In the genomic region with DNA sequence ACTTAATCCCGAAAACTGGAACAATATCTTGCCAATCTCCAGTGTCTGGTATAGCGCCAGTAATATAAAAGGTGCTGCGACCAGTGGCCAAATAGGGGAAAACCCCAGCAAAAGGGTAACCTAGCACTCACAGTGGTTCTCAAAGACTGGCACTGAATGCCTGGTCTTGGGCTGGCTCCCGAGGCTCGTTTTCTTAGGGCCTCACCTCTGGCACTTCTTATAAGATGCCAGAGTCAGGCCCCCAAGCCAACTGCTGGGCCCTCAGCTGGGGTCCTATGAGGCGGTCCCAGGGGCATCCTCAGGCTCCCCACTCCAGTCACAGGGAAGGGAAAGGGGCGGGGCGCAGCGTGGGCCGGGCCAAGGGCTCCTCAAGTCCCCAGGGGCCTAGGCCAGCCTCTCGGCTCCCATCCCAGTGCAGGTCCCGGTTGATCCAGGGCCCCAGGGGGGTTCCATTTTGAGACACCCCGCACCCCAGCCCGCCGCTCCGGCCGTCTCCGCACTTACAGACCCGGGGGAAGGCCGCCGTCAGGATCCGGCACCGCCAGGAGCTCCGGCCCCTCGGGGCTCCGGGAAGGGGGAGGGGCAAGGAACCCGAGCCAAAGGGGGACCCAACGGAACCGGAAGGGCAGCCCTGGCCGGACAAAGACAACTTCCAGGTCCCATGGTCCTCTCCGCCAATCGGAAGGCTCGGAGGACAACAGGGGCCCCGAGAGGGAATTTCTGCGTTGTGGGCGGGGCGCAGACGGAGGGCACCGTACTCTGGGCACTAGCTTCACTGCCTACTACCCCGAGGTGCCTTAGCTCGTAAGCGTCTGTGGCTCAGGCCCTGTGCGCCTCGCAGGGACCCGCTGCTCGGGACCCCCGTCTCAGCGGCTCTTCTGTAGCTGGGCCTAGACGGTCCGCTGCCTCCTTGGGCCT, we compare ENCODE assay signal across 8 cellular contexts. TPM values are rescaled to one million over a fixed set of nuclear protein-coding genes. Genes with fewer than 3 reads are reported as not detected.
DNase-seq lines count a peak whose midpoint lies in the region; ATAC-seq and TF ChIP-seq lines count a peak whose summit lies in the region.

A gene with protein sequence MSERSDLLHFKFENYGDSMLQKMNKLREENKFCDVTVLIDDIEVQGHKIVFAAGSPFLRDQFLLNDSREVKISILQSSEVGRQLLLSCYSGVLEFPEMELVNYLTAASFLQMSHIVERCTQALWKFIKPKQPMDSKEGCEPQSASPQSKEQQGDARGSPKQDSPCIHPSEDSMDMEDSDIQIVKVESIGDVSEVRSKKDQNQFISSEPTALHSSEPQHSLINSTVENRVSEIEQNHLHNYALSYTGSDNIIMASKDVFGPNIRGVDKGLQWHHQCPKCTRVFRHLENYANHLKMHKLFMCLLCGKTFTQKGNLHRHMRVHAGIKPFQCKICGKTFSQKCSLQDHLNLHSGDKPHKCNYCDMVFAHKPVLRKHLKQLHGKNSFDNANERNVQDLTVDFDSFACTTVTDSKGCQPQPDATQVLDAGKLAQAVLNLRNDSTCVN (minus strand): TSS at position 580 of the 918 bp plus-strand sequence. CDS start 11,578 bp downstream, outside the sequence.

- in situ Hi-C loops in transverse colon (cut with MboI; ENCODE audit: low pct_ligation_motif_present in 1 of 4, low pct_unique_long_range_greater_than_20kb in 1 of 4, low sequenced_read_pairs in 3 of 4): no loop called here

- TF ChIP-seq EP300 in transverse colon (IDR thresholded peaks at IDR 0.05; ENCODE audit: low read depth): no peak

- H3K27ac Mint-ChIP-seq in activated naive CD8-positive, alpha-beta T cell treated with anti-CD3 and anti-CD28 coated beads for 36 hours: peak within 1 kb of the TSS; percentile 87

- peak within 1 kb of the TSS; percentile 96 for H3K27ac ChIP-seq in cardiac muscle cell
- peak within 1 kb of the TSS; percentile 46 for H3K27ac ChIP-seq in trophoblast cell (ENCODE audit: low read depth, low read length)
- peak within 1 kb of the TSS; percentile 87 to 92 (median 90) for H3K27ac ChIP-seq in transverse colon

- peak within 1 kb of the TSS; percentile 86 for H4K12ac ChIP-seq in trophoblast cell (ENCODE audit: low read depth, low read length)

- peaks cover 11% of the 10 kb centered on the region for H3K4me1 Mint-ChIP-seq in activated naive CD8-positive, alpha-beta T cell treated with anti-CD3 and anti-CD28 coated beads for 36 hours

- H3K36me3 ChIP-seq in cardiac muscle cell (peaks cover under 1% of the 10 kb centered on the region), trophoblast cell (ENCODE audit: control insufficient read depth in 1 of 2, insufficient read depth in 2 of 2, low read length in 2 of 2) (peaks cover 0 to under 1% of the 10 kb centered on the region in 2 experiments), transverse colon (no peaks in the 10 kb centered on the region)

- peak; percentile 80 for TF ChIP-seq POLR2A in GM10847 (IDR thresholded peaks at IDR 0.05; ENCODE audit: extremely low read depth, insufficient read length)
- peak; percentile 68 for TF ChIP-seq POLR2A in transverse colon (IDR thresholded peaks at IDR 0.05)

- intact Hi-C loops in transverse colon (cut with DNase I; ENCODE audit: low total_unique reads): no loop called here

- peaks cover 1% of the 10 kb centered on the region for H3K36me3 Mint-ChIP-seq in activated naive CD8-positive, alpha-beta T cell treated with anti-CD3 and anti-CD28 coated beads for 36 hours

- peak within 1 kb of the TSS; percentile 84 for H3K4ac ChIP-seq in trophoblast cell (ENCODE audit: low read depth, low read length)

- H3K4me3 ChIP-seq in cardiac muscle cell (peak within 1 kb of the TSS; percentile 95), trophoblast cell (ENCODE audit: low read depth, low read length) (peak within 1 kb of the TSS; percentile 94), transverse colon (peak within 1 kb of the TSS; percentile 85 to 95 (median 89))

- H3K79me1 ChIP-seq in trophoblast cell (ENCODE audit: low read length): peaks cover 7% of the 10 kb centered on the region

- peak within 1 kb of the TSS; percentile 91 for H2BK5ac ChIP-seq in trophoblast cell (ENCODE audit: low read depth, low read length, poor library complexity)

- peak within 1 kb of the TSS; percentile 93 for H3K9ac ChIP-seq in trophoblast cell (ENCODE audit: low read length)

- H3K4me1 ChIP-seq in cardiac muscle cell (ENCODE audit: low read depth): peaks cover 18% of the 10 kb centered on the region
- H3K4me1 ChIP-seq in trophoblast cell (ENCODE audit: control insufficient read depth in 1 of 2, insufficient read depth in 2 of 2, low read length in 2 of 2): peaks cover 0 to 3% of the 10 kb centered on the region in 2 experiments
- H3K4me1 ChIP-seq in transverse colon: peaks cover 6 to 35% (median 23%) of the 10 kb centered on the region in 4 donors

- H4K91ac ChIP-seq in trophoblast cell (ENCODE audit: low read depth, low read length): peak within 1 kb of the TSS; percentile 93

- H3K27me3 Mint-ChIP-seq in activated naive CD8-positive, alpha-beta T cell treated with anti-CD3 and anti-CD28 coated beads for 36 hours: no peaks in the 10 kb centered on the region

- TF ChIP-seq CTCF in cardiac muscle cell (IDR thresholded peaks at IDR 0.05; ENCODE audit: low read depth, low read length): no peak
- TF ChIP-seq CTCF in transverse colon (IDR thresholded peaks at IDR 0.05): no peak

- peak within 1 kb of the TSS; percentile 91 for H3K18ac ChIP-seq in trophoblast cell (ENCODE audit: low read length)

- H3K4me3 Mint-ChIP-seq in activated naive CD8-positive, alpha-beta T cell treated with anti-CD3 and anti-CD28 coated beads for 36 hours: no peak within 1 kb of the TSS

- peak within 1 kb of the TSS; percentile 84 for H3K14ac ChIP-seq in trophoblast cell (ENCODE audit: low read length)

- no CpG with 5 or more reads among the region's 50 CpGs for WGBS in trophoblast cell (ENCODE audit: extremely low coverage, insufficient coverage, insufficient read length)
- WGBS in transverse colon (ENCODE audit: low coverage in 1 of 2), 2 donors: 0 to 1% methylated on average over 1 to 46 of the region's 50 CpGs

- no peaks in the 10 kb centered on the region for H3K27me3 ChIP-seq in cardiac muscle cell
- H3K27me3 ChIP-seq in trophoblast cell (ENCODE audit: insufficient read depth, low read length): no peaks in the 10 kb centered on the region
- no peaks in the 10 kb centered on the region for H3K27me3 ChIP-seq in transverse colon

- no peak within 1 kb of the TSS for H2BK12ac ChIP-seq in trophoblast cell (ENCODE audit: low read length)

- no peaks in the 10 kb centered on the region for H3K9me3 ChIP-seq in cardiac muscle cell (ENCODE audit: low read depth)
- H3K9me3 ChIP-seq in trophoblast cell (ENCODE audit: insufficient read depth, low read depth, low read length): no peaks in the 10 kb centered on the region
- H3K9me3 ChIP-seq in transverse colon: no peaks in the 10 kb centered on the region

- H3K79me2 ChIP-seq in trophoblast cell (ENCODE audit: control insufficient read depth, insufficient read depth, low read length, poor library complexity): peaks cover 10% of the 10 kb centered on the region

- H2AK5ac ChIP-seq in trophoblast cell (ENCODE audit: low read length): peak within 1 kb of the TSS; percentile 26

- ATAC-seq in HG02642 (IDR thresholded peaks at IDR 0.05; ENCODE audit: poor library complexity, unreplicated experiment): peak; percentile 98

- no peak within 1 kb of the TSS for H3K23ac ChIP-seq in trophoblast cell (ENCODE audit: low read length)

- DNase-seq in NCI-H1105 (lab: John Stamatoyannopoulos, UW) (peak; percentile 93), SKM-1 (lab: John Stamatoyannopoulos, UW; ENCODE audit: unreplicated experiment) (peak; percentile 85), cardiac muscle cell (ENCODE audit: low read depth in 1 of 2, low spot score in 1 of 2) (peak; percentile 95 to 97), trophoblast cell (peak; percentile 79 to 93), transverse colon (peak; percentile 96)
- peak; percentile 91 for DNase-seq in activated naive CD8-positive, alpha-beta T cell treated with anti-CD3 and anti-CD28 coated beads for 36 hours

- no peaks in the 10 kb centered on the region for H3K9me3 Mint-ChIP-seq in activated naive CD8-positive, alpha-beta T cell treated with anti-CD3 and anti-CD28 coated beads for 36 hours

- peak within 1 kb of the TSS; percentile 88 for H2AFZ ChIP-seq in trophoblast cell (ENCODE audit: insufficient read depth, low read length, poor library complexity)

- peak within 1 kb of the TSS; percentile 80 for H2BK120ac ChIP-seq in trophoblast cell (ENCODE audit: insufficient read depth, low read length, poor library complexity)

- peak within 1 kb of the TSS; percentile 59 for H3K4me2 ChIP-seq in trophoblast cell (ENCODE audit: low read length)

- H4K8ac ChIP-seq in trophoblast cell (ENCODE audit: low read depth, low read length): peak within 1 kb of the TSS; percentile 94

RNA-seq across cellular contexts. Expression of the gene that starts here (rescaled TPM):
- total RNA-seq in activated naive CD8-positive, alpha-beta T cell treated with anti-CD3 and anti-CD28 coated beads for 36 hours: 1 to 10 TPM; 5.2 to 5.8 TPM
- total RNA-seq in cardiac muscle cell (5.0 and 8.1 TPM in 2 replicates), transverse colon (10 to 100 TPM in 1 of 4 donors, 1 to 10 TPM in 3; 6.7 to 18.5 (median 8.0) TPM)
- 3.3 and 10.0 TPM in 2 replicates for polyA plus RNA-seq in cardiac muscle cell
- 3.7 and 3.9 TPM in 2 replicates for polyA plus RNA-seq in trophoblast cell (2013)

Comparison
In these comparisons a context has a peak if more than half of its experiments do, and no peak if none do; other contexts are left out.
1. Peak in every context shown above with its lines: DNase-seq, ATAC-seq, H3K4me3 ChIP-seq and H3K27ac ChIP-seq.
2. H3K27ac ChIP-seq: peak in every context shown above with its lines; median percentile 96 in cardiac muscle cell; 90 in transverse colon; 46 in trophoblast cell.